In the genomic region with DNA sequence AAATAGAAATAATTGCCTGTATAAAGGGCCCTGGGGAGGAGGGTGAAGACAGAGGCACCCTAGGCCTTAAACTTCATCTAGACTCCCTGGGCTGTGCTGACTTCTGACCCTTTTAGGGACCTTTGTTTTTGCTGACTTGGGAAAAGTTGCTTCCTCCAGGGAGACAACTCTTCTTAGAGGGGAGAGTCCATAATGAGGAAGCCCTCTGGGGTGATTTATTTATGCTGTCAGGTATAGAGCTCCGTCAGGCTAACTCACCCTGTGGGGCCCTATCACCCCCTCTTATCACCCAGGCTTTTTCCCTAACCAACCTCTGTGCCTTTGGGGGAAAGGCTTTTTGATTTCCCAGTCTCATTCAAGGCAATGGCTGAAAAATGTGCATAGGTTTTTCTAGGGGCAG, we compare ENCODE assay signal across 17 cellular contexts. TPM values are rescaled to one million over a fixed set of nuclear protein-coding genes. Genes with fewer than 3 reads are reported as not detected.
A peak's percentile ranks its signal among the peaks of the same experiment; 100 is the strongest.
DNase-seq lines count a peak whose midpoint lies in the region; ATAC-seq, FAIRE-seq and TF ChIP-seq lines count a peak whose summit lies in the region.
"Had no signal": no experiment of that assay in that cellular context is flagged by ENCODE, and none has a peak within 500 bp of the region (broad histone marks: within the 10 kb centered on the region; RNA-seq: fewer than 3 reads in every experiment).

No MANE protein-coding gene starts in this region.

- peaks cover 9% of the 10 kb centered on the region for H3K4me1 Mint-ChIP-seq in stimulated activated memory B cell treated with anti-CD40 and anti-IgM and Interleukin-4, amounts not matched to agents 10 μg/mL and 1 μg/mL and 100 μg/mL, for 72 hours
- H3K4me1 Mint-ChIP-seq in effector memory CD8-positive, alpha-beta T cell (ENCODE audit: low read depth in 2 of 2): peaks cover 3 to 10% of the 10 kb centered on the region in 2 donors

- no peak overlapping the region for H3K9ac ChIP-seq in HepG2 (ENCODE audit: insufficient read depth, low read depth, low read length)
- peak overlapping the region; percentile 39 to 44 for H3K9ac ChIP-seq in duodenal mucosa (ENCODE audit: low read depth in 1 of 2, low read length in 2 of 2)
- H3K9ac ChIP-seq: BLaER1 treated with 17β-estradiol and CSF1 and Interleukin-3, amounts not matched to agents 10 nM and 100 nM had no signal

- BruUV-seq in HepG2 (replicated peaks; lab: Mats Ljungman, UMichigan): no TSS peak

- 64% methylated on average over 1 of the region's 1 CpG for WGBS in HepG2 (ENCODE audit: low lambda C conversion rate)
- WGBS in right lobe of liver (ENCODE audit: insufficient coverage, low coverage, low lambda C conversion rate, missing lambda C conversion rate): 29% methylated on average over 1 of the region's 1 CpG

- H4K20me1 ChIP-seq in HepG2 (ENCODE audit: insufficient read depth, low read length): peaks cover 22% of the 10 kb centered on the region
- H4K20me1 ChIP-seq in osteoblast (ENCODE audit: insufficient read depth, low read length): peaks cover 2% of the 10 kb centered on the region

- no peaks in the 10 kb centered on the region for H3K36me3 Mint-ChIP-seq in stimulated activated memory B cell treated with anti-CD40 and anti-IgM and Interleukin-4, amounts not matched to agents 10 μg/mL and 1 μg/mL and 100 μg/mL, for 72 hours
- peaks cover 3% of the 10 kb centered on the region for H3K36me3 Mint-ChIP-seq in effector memory CD8-positive, alpha-beta T cell (ENCODE audit: insufficient read depth)

- no peak for TF ChIP-seq RAD21 in HepG2 (CRISPR knock-in tag; IDR thresholded peaks at IDR 0.05)

- ATAC-seq in HepG2: no peak
- ATAC-seq in right lobe of liver: no peak
- no peak for ATAC-seq in stimulated activated memory B cell treated with anti-CD40 and anti-IgM and Interleukin-4, amounts not matched to agents 10 μg/mL and 1 μg/mL and 100 μg/mL, for 72 hours
- no peak for ATAC-seq in effector memory CD8-positive, alpha-beta T cell (replicated peaks)
- ATAC-seq: GM12878 had no signal

- H3K27me3 Mint-ChIP-seq in stimulated activated memory B cell treated with anti-CD40 and anti-IgM and Interleukin-4, amounts not matched to agents 10 μg/mL and 1 μg/mL and 100 μg/mL, for 72 hours: peaks cover 94% of the 10 kb centered on the region
- H3K27me3 Mint-ChIP-seq in effector memory CD8-positive, alpha-beta T cell: peaks cover 70 to 92% of the 10 kb centered on the region in 2 donors

- H3K4me2 ChIP-seq in HepG2 (ENCODE audit: low read depth, low read length) (0 out of 2 replicates have a peak overlapping the region, but pooled peaks have one; percentile 16), osteoblast (ENCODE audit: insufficient read depth, low read length) (no peak overlapping the region)
- H3K4me2 ChIP-seq: BLaER1 treated with 17β-estradiol and CSF1 and Interleukin-3, amounts not matched to agents 10 nM and 100 nM had no signal

- intact Hi-C loops in HepG2 (cut with micrococcal nuclease; ENCODE audit: unreplicated experiment) (no loop called here), right lobe of liver (cut with DNase I) (no loop called here)

- POLR2A ChIA-PET in HepG2 (lab: Yijun Ruan, JAX): no interaction called here

- H3K79me2 ChIP-seq in HepG2 (ENCODE audit: insufficient read depth, low read length) (peaks cover 18% of the 10 kb centered on the region), osteoblast (ENCODE audit: insufficient read depth, low read length) (no peaks in the 10 kb centered on the region)

- H3K27me3 ChIP-seq in HepG2 (ENCODE audit: control insufficient read depth in 1 of 2, insufficient read depth in 2 of 2, low read length in 2 of 2) (no peaks in the 10 kb centered on the region), right lobe of liver (no peaks in the 10 kb centered on the region), duodenal mucosa (ENCODE audit: control insufficient read depth in 1 of 2, insufficient read depth in 2 of 2, low read length in 2 of 2) (peaks cover 18 to 29% of the 10 kb centered on the region in 2 donors), osteoblast (ENCODE audit: insufficient read depth, low read length) (peaks cover 76% of the 10 kb centered on the region)

- H3K4me3 ChIP-seq in HepG2 (replicated peaks in 1 of 3; ENCODE audit: insufficient read depth in 1 of 3, low read depth in 2 of 3, low read length in 3 of 3) (no peak overlapping the region), right lobe of liver (no peak overlapping the region), duodenal mucosa (ENCODE audit: low read depth in 1 of 2, low read length in 2 of 2) (peak overlapping the region; percentile 46 to 51), osteoblast (ENCODE audit: insufficient read depth, low read length) (no peak overlapping the region)
- H3K4me3 ChIP-seq: BLaER1 treated with 17β-estradiol and CSF1 and Interleukin-3, amounts not matched to agents 10 nM and 100 nM; GM12878 had no signal

- H3K9me3 ChIP-seq in HepG2 (ENCODE audit: low read length): no peaks in the 10 kb centered on the region
- H3K9me3 ChIP-seq in right lobe of liver: no peaks in the 10 kb centered on the region
- no peaks in the 10 kb centered on the region for H3K9me3 ChIP-seq in duodenal mucosa (ENCODE audit: control insufficient read depth in 1 of 2, low read length in 2 of 2)
- no peaks in the 10 kb centered on the region for H3K9me3 ChIP-seq in osteoblast (ENCODE audit: low read depth, low read length)
- H3K9me3 ChIP-seq: BLaER1 treated with 17β-estradiol and CSF1 and Interleukin-3, amounts not matched to agents 10 nM and 100 nM had no signal

- CTCF ChIA-PET in HepG2 (lab: Yijun Ruan, JAX; ENCODE audit: low intra/inter-chr PET ratio, low total read pairs): no interaction called here

- H3K4me3 Mint-ChIP-seq in stimulated activated memory B cell treated with anti-CD40 and anti-IgM and Interleukin-4, amounts not matched to agents 10 μg/mL and 1 μg/mL and 100 μg/mL, for 72 hours: no peak overlapping the region
- H3K4me3 Mint-ChIP-seq in effector memory CD8-positive, alpha-beta T cell: no peak overlapping the region
- H3K4me3 Mint-ChIP-seq: CD4-positive, alpha-beta T cell; HFFc6 had no signal

- TF ChIP-seq CTCF in HepG2 (CRISPR knock-in tag; IDR thresholded peaks at IDR 0.05): no peak
- TF ChIP-seq CTCF in right lobe of liver (IDR thresholded peaks at IDR 0.05): no peak
- TF ChIP-seq CTCF in osteoblast (IDR thresholded peaks at IDR 0.05; ENCODE audit: extremely low read depth, low read depth, low read length): no peak

- TF ChIP-seq EP300 in HepG2 (IDR thresholded peaks at IDR 0.05; ENCODE audit: low read depth in 2 of 2, low read length in 2 of 2) (no peak), HepG2 (CRISPR knock-in tag; IDR thresholded peaks at IDR 0.05; ENCODE audit: borderline replicate concordance) (no peak)

- H3K27ac Mint-ChIP-seq in stimulated activated memory B cell treated with anti-CD40 and anti-IgM and Interleukin-4, amounts not matched to agents 10 μg/mL and 1 μg/mL and 100 μg/mL, for 72 hours: no peak overlapping the region
- no peak overlapping the region for H3K27ac Mint-ChIP-seq in effector memory CD8-positive, alpha-beta T cell
- H3K27ac Mint-ChIP-seq: CD4-positive, alpha-beta T cell; HFFc6 had no signal

- no peaks in the 10 kb centered on the region for H3K9me3 Mint-ChIP-seq in stimulated activated memory B cell treated with anti-CD40 and anti-IgM and Interleukin-4, amounts not matched to agents 10 μg/mL and 1 μg/mL and 100 μg/mL, for 72 hours
- peaks cover 0 to 2% of the 10 kb centered on the region in 2 donors for H3K9me3 Mint-ChIP-seq in effector memory CD8-positive, alpha-beta T cell
- H3K9me3 Mint-ChIP-seq: CD4-positive, alpha-beta T cell; HFFc6 had no signal

- TF ChIP-seq POLR2A in HepG2 (IDR thresholded peaks at IDR 0.05; ENCODE audit: insufficient read depth in 1 of 2, low read depth in 2 of 2, low read length in 2 of 2): no peak
- no peak for TF ChIP-seq POLR2A in right lobe of liver (IDR thresholded peaks at IDR 0.05)

- no peak for FAIRE-seq in HepG2 (lab: Jason Lieb, UNC)
- FAIRE-seq: GM12878, GM18507 had no signal

- H3K27ac ChIP-seq in HepG2 (ENCODE audit: extremely low read length, insufficient read depth, low read length) (peak overlapping the region; percentile 2), right lobe of liver (peak overlapping the region in 1 of 3 donors; percentile 63), duodenal mucosa (ENCODE audit: low read depth, low read length) (peak overlapping the region; percentile 43), osteoblast (ENCODE audit: low read depth, low read length) (no peak overlapping the region)
- H3K27ac ChIP-seq: BLaER1 treated with 17β-estradiol and CSF1 and Interleukin-3, amounts not matched to agents 10 nM and 100 nM had no signal

- in situ Hi-C loops in HepG2 (cut with HindIII; ENCODE audit: extremely low pct_ligation_motif_present, low pct_unique_long_range_greater_than_20kb): loop anchor here (10.0 kb wide), 2 partner anchors 578 to 698 kb away; no protein-coding TSS in a partner anchor

- H2AFZ ChIP-seq in HepG2 (ENCODE audit: low read length) (no peak overlapping the region), osteoblast (ENCODE audit: low read length) (no peak overlapping the region)

- DNase-seq in HepG2 (ENCODE audit: low spot score) (no peak), right lobe of liver (no peak), osteoblast (ENCODE audit: insufficient read length, low spot score, missing footprints) (peak; percentile 54), NCI-H187 (lab: John Stamatoyannopoulos, UW) (no peak)
- DNase-seq in effector memory CD8-positive, alpha-beta T cell: no peak
- DNase-seq: 8988T; ACHN; CD4-positive, alpha-beta T cell; DMS79; HCEC 1CT; HFFc6 had no signal

- peaks cover 0 to 4% of the 10 kb centered on the region in 2 experiments; a peak in 1 of 5 replicates for H3K36me3 ChIP-seq in HepG2 (replicated peaks in 1 of 2; ENCODE audit: control insufficient read depth in 1 of 2, insufficient read depth in 2 of 2, low read length in 2 of 2)
- no peaks in the 10 kb centered on the region for H3K36me3 ChIP-seq in right lobe of liver
- H3K36me3 ChIP-seq in duodenal mucosa (ENCODE audit: control insufficient read depth in 1 of 2, insufficient read depth in 2 of 2, low read length in 2 of 2): peaks cover 0 to 16% of the 10 kb centered on the region in 2 donors
- no peaks in the 10 kb centered on the region for H3K36me3 ChIP-seq in osteoblast (ENCODE audit: insufficient read depth, low read length)
- H3K36me3 ChIP-seq: BLaER1 treated with 17β-estradiol and CSF1 and Interleukin-3, amounts not matched to agents 10 nM and 100 nM had no signal

- H3K4me1 ChIP-seq in HepG2 (ENCODE audit: insufficient read depth, low read length): peaks cover 62% of the 10 kb centered on the region
- peaks cover 0 to 80% (median 22%) of the 10 kb centered on the region in 4 donors for H3K4me1 ChIP-seq in right lobe of liver
- peaks cover 39 to 50% of the 10 kb centered on the region in 2 donors for H3K4me1 ChIP-seq in duodenal mucosa (ENCODE audit: control insufficient read depth in 1 of 2, insufficient read depth in 2 of 2, low read length in 2 of 2)
- H3K4me1 ChIP-seq in osteoblast (ENCODE audit: insufficient read depth, low read length): peaks cover 5% of the 10 kb centered on the region

RNA-seq across cellular contexts. Expression of gene ONECUT2, which starts 8.1 kb away (rescaled TPM):
- 3.0 and 6.2 TPM in 2 replicates for total RNA-seq in HepG2 (2016; rRNA removed; fragmentation: Illumina TruSeq; extraction: Trizol)
- 0.30 and 0.35 TPM in 2 replicates for total RNA-seq in HepG2 (2016; cell fraction: cytosol; rRNA removed; fragmentation: Illumina TruSeq; extraction: Trizol; ENCODE audit: low read depth)
- 2.5 and 5.8 TPM in 2 replicates for total RNA-seq in HepG2 (2016; cell fraction: insoluble cytoplasmic fraction; rRNA removed; fragmentation: Illumina TruSeq; extraction: Trizol)
- total RNA-seq in HepG2 (2016; cell fraction: membrane; rRNA removed; fragmentation: Illumina TruSeq; extraction: Trizol): 2.0 and 2.3 TPM in 2 replicates
- 7.8 and 8.6 TPM in 2 replicates for total RNA-seq in HepG2 (2016; cell fraction: nucleus; rRNA removed; fragmentation: Illumina TruSeq; extraction: Trizol)
- polyA plus RNA-seq in HepG2 (2011; rRNA removed): 3.2 and 3.7 TPM in 2 replicates
- 0.94 and 2.0 TPM in 2 replicates for polyA plus RNA-seq in HepG2 (2011; cell fraction: cytosol; rRNA removed)
- 5.2 and 8.5 TPM in 2 replicates for polyA plus RNA-seq in HepG2 (2011; cell fraction: nucleus; rRNA removed)
- polyA plus RNA-seq in HepG2 (2012): 5.7 and 6.4 TPM in 2 replicates
- polyA plus RNA-seq in HepG2 (2016; cell fraction: cytosol; fragmentation: Illumina TruSeq; extraction: Trizol; ENCODE audit: low read depth): 0.16 and 0.31 TPM in 2 replicates
- polyA plus RNA-seq in HepG2 (2016; cell fraction: insoluble cytoplasmic fraction; fragmentation: Illumina TruSeq; extraction: Trizol; ENCODE audit: low read depth): 3.3 TPM in 2 replicates
- 0.70 and 0.78 TPM in 2 replicates for polyA plus RNA-seq in HepG2 (2016; cell fraction: membrane; fragmentation: Illumina TruSeq; extraction: Trizol; ENCODE audit: low read depth)
- polyA plus RNA-seq in HepG2 (2016; cell fraction: nucleus; fragmentation: Illumina TruSeq; extraction: Trizol; ENCODE audit: insufficient read depth, low read depth): 8.3 and 9.1 TPM in 2 replicates
- 3.8 and 10.8 TPM in 2 replicates for polyA minus RNA-seq in HepG2 (2011; rRNA and poly(A)+ RNA removed; ENCODE audit: low replicate concordance)
- polyA minus RNA-seq in HepG2 (2011; cell fraction: cytosol; rRNA and poly(A)+ RNA removed): 4.7 and 7.6 TPM in 2 replicates
- polyA minus RNA-seq in HepG2 (2011; cell fraction: nucleus; rRNA and poly(A)+ RNA removed): 13.3 and 20.5 TPM in 2 replicates
- total RNA-seq in right lobe of liver: 10 to 100 TPM in 4 of 6 experiments, 1 to 10 TPM in 2; 7.7 to 25.8 (median 14.2) TPM
- under 0.01 TPM in 1 of 2 replicates, not detected in the other for total RNA-seq in osteoblast
- total RNA-seq: CD4-positive, alpha-beta T cell; G401 had no signal

Comparison
In these comparisons a context has a peak if more than half of its experiments do, and no peak if none do; other contexts are left out.
1. H3K4me3 ChIP-seq: peak in duodenal mucosa (2 of 2); none in HepG2 (0 of 3), right lobe of liver (0 of 3) and osteoblast (single experiment).